ENCODE assay signal across 8 cellular contexts in genomic region chr6:166950892-166951669, GRCh38. TPM values are rescaled to one million over a fixed set of nuclear protein-coding genes. Genes with fewer than 3 reads are reported as not detected.
DNase-seq lines count a peak whose midpoint lies in the region; ATAC-seq and TF ChIP-seq lines count a peak whose summit lies in the region.
"Not testable (repeated sequence)": the region's sequence is repeated elsewhere in the genome, so short reads cannot be mapped to it uniquely, and the experiment has no call there.

No MANE protein-coding gene starts in this region.

- H3K9me3 ChIP-seq in CD4-positive, alpha-beta T cell (ENCODE audit: control insufficient read depth, low read length); mammary epithelial cell (replicated peaks; ENCODE audit: insufficient read depth, low read length): not testable (repeated sequence)

- peak overlapping the region; percentile 72 for H3K4me3 Mint-ChIP-seq in CD4-positive, alpha-beta T cell

- POLR2A ChIA-PET in CD4-positive, alpha-beta T cell (lab: Charles Lee), result interaction anchor here (1.5 to 2.5 kb wide), 5 partner anchors 9 to 49 kb away, joined by 3 to 19 read pairs (median 11); partner anchors contain the start of gene CEP43

- H3K4me1 Mint-ChIP-seq in CD4-positive, alpha-beta T cell (ENCODE audit: low read depth), result peaks cover 65% of the 10 kb centered on the region

- not testable (repeated sequence) for H3K9ac ChIP-seq in mammary epithelial cell (ENCODE audit: insufficient read depth, low read length)

- H3K36me3 Mint-ChIP-seq in CD4-positive, alpha-beta T cell (ENCODE audit: low read depth), result peaks cover 80% of the 10 kb centered on the region

- ATAC-seq in CD4-positive, alpha-beta T cell (ENCODE audit: poor library complexity), result peak; percentile 60
- ATAC-seq in GM19328 (IDR thresholded peaks at IDR 0.05; ENCODE audit: unreplicated experiment) (peak; percentile 91), HG03175 (IDR thresholded peaks at IDR 0.05; ENCODE audit: unreplicated experiment) (peak; percentile 90)
- ATAC-seq in activated CD4-positive, CD25-positive, alpha-beta regulatory T cell treated with anti-CD3 and anti-CD28 coated beads, Interleukin-2, amount 50 U/mL, for 24 hours, result peak; percentile 93 to 94

- H3K79me2 ChIP-seq in mammary epithelial cell (ENCODE audit: insufficient read depth, low read length), result not testable (repeated sequence)

- DNase-seq in CD4-positive, alpha-beta T cell, result peak in 9 of 10 experiments; percentile 39 to 70 (median 54)
- DNase-seq in NCI-H460 (ENCODE audit: extremely low read depth, low read depth) (peak; percentile 43), mammary epithelial cell (peak; percentile 19), kidney tubule cell (ENCODE audit: low spot score) (peak; percentile 66)
- peak; percentile 92 for DNase-seq in stimulated activated CD4-positive, alpha-beta T cell treated with anti-CD3 and anti-CD28 coated beads, Interleukin-1b, Interleukin-23, amount 100 ng/mL, for 48 hours

- H3K4me3 ChIP-seq in mammary epithelial cell (replicated peaks in 1 of 3; ENCODE audit: insufficient read depth in 1 of 3, low read depth in 2 of 3, low read length in 3 of 3), result not testable (repeated sequence)

- CTCF ChIA-PET in CD4-positive, alpha-beta T cell (lab: Charles Lee), result interaction anchor here (0.8 to 10.0 kb wide), 10 partner anchors 8 to 191 kb away, joined by 3 to 50 read pairs (median 4); no protein-coding TSS in a partner anchor
- CTCF ChIA-PET in mammary epithelial cell (lab: Charles Lee; ENCODE audit: low non-redundant PET), result interaction anchor here (0.6 to 1.0 kb wide), 2 partner anchors 17 to 38 kb away, joined by 3 to 5 read pairs; no protein-coding TSS in a partner anchor

- in situ Hi-C loops in mammary epithelial cell (cut with MboI; ENCODE audit: low sequenced_read_pairs in 2 of 2), result loop anchor here in 1 of 2 donors (25.0 kb wide), 1 partner anchor 164 kb away; no protein-coding TSS in a partner anchor

- not testable (repeated sequence) for H3K4me1 ChIP-seq in mammary epithelial cell (ENCODE audit: insufficient read depth, low read length)

- not testable (repeated sequence) for H3K36me3 ChIP-seq in mammary epithelial cell (ENCODE audit: insufficient read depth, low read length)

- peak overlapping the region; percentile 88 for H3K27ac ChIP-seq in CD4-positive, alpha-beta T cell (ENCODE audit: low read depth, low read length)
- not testable (repeated sequence) for H3K27ac ChIP-seq in mammary epithelial cell (ENCODE audit: insufficient read depth, low read depth, low read length)

- 92% methylated on average over 15 of the region's 17 CpGs for WGBS in mammary epithelial cell (ENCODE audit: low coverage, missing lambda C conversion rate)

- H3K27me3 ChIP-seq in CD4-positive, alpha-beta T cell (ENCODE audit: control insufficient read depth, insufficient read depth, low read length); mammary epithelial cell (ENCODE audit: insufficient read depth, low read length): not testable (repeated sequence)

- dilution Hi-C loops in mammary epithelial cell (cut with HindIII; ENCODE audit: low sequenced_read_pairs), result not testable (repeated sequence)

- H3K27me3 Mint-ChIP-seq in CD4-positive, alpha-beta T cell, result not testable (repeated sequence)

- H3K4me2 ChIP-seq in mammary epithelial cell (ENCODE audit: insufficient read depth, low read depth, low read length), result not testable (repeated sequence)

- not testable (repeated sequence) for H3K9me3 Mint-ChIP-seq in CD4-positive, alpha-beta T cell

- peak; percentile 61 for TF ChIP-seq CTCF in CD4-positive, alpha-beta T cell (IDR thresholded peaks at IDR 0.05)
- peak; percentile 37 to 71 for TF ChIP-seq CTCF in mammary epithelial cell (conservative IDR thresholded peaks at IDR 0.05 in 1 of 2, IDR thresholded peaks at IDR 0.05 in 1 of 2; ENCODE audit: extremely low read depth in 1 of 2, insufficient read depth in 1 of 2, low read depth in 1 of 2, low read length in 2 of 2)

- not testable (repeated sequence) for H2AFZ ChIP-seq in mammary epithelial cell (ENCODE audit: low read depth, low read length)

- not testable (repeated sequence) for BruUV-seq in mammary epithelial cell (replicated peaks; lab: Mats Ljungman, UMichigan)

- not testable (repeated sequence) for H4K20me1 ChIP-seq in mammary epithelial cell (ENCODE audit: insufficient read depth, low read length)

- H3K27ac Mint-ChIP-seq in CD4-positive, alpha-beta T cell, result peak overlapping the region; percentile 93

- intact Hi-C loops in CD4-positive, alpha-beta T cell (cut with DNase I, micrococcal nuclease), result loop anchor here (2.0 to 10.0 kb wide), 4 partner anchors 36 to 874 kb away; partner anchors contain the start of gene AFDN (in 1 of the 2)
- intact Hi-C loops in mammary epithelial cell (cut with micrococcal nuclease), result loop anchor here (1.0 to 10.0 kb wide), 2 partner anchors 165 to 326 kb away; partner anchors contain the start of gene RPS6KA2

RNA-seq across cellular contexts. Expression of gene RNASET2, which starts 5.3 kb away (rescaled TPM):
- total RNA-seq in CD4-positive, alpha-beta T cell, result 100 to 1,000 TPM; 164 to 165 TPM
- total RNA-seq in NCI-H460 (2014; rRNA removed; shearing (Covaris generic)), result 37.7 and 40.0 TPM in 2 replicates
- polyA plus RNA-seq in NCI-H460 (2014; cell fraction: nucleus; rRNA removed), result 37.6 and 60.3 TPM in 2 replicates
- 10 to 100 TPM; 17.0 to 18.7 TPM for total RNA-seq in mammary epithelial cell
- polyA plus RNA-seq in mammary epithelial cell, result 14.0 TPM
- polyA minus RNA-seq in mammary epithelial cell, result 9.8 TPM

RNA-seq across cellular contexts. Expression of gene CEP43, which starts 48.1 kb away (rescaled TPM):
- 10 to 100 TPM; 12.5 to 13.5 TPM for total RNA-seq in CD4-positive, alpha-beta T cell
- total RNA-seq in NCI-H460 (2014; rRNA removed; shearing (Covaris generic)), result 12.1 and 14.9 TPM in 2 replicates
- 20.8 and 31.5 TPM in 2 replicates for polyA plus RNA-seq in NCI-H460 (2014; cell fraction: nucleus; rRNA removed)
- 10 to 100 TPM; 16.3 to 17.3 TPM for total RNA-seq in mammary epithelial cell
- 7.0 TPM for polyA plus RNA-seq in mammary epithelial cell
- 18.5 TPM for polyA minus RNA-seq in mammary epithelial cell

Comparison
In these comparisons a context has a peak if more than half of its experiments do, and no peak if none do; other contexts are left out.
1. DNase-seq: peak in every context shown above with its lines; median percentile 92 in stimulated activated CD4-positive, alpha-beta T cell treated with anti-CD3 and anti-CD28 coated beads, Interleukin-1b, Interleukin-23, amount 100 ng/mL, for 48 hours; 66 in kidney tubule cell; 54 in CD4-positive, alpha-beta T cell; 43 in NCI-H460; 19 in mammary epithelial cell.